In genomic region chr14:55976619-55977018, GRCh38 we compare ENCODE assay signal across 21 cellular contexts.
A peak's percentile ranks its signal among the peaks of the same experiment; 100 is the strongest.
DNase-seq lines count a peak whose midpoint lies in the region; FAIRE-seq and TF ChIP-seq lines count a peak whose summit lies in the region.
"Had no signal": no experiment of that assay in that cellular context is flagged by ENCODE, and none has a peak within 500 bp of the region (broad histone marks: within the 10 kb centered on the region; RNA-seq: fewer than 3 reads in every experiment).

No MANE protein-coding gene starts in this region.

- H3K36me3 ChIP-seq in endothelial cell of umbilical vein (ENCODE audit: control insufficient read depth in 2 of 2, extremely low read depth in 1 of 2, insufficient read depth in 2 of 2, low read length in 2 of 2): no peaks in the 10 kb centered on the region
- H3K36me3 ChIP-seq in spleen: no peaks in the 10 kb centered on the region

- POLR2A ChIA-PET in endothelial cell of umbilical vein (lab: Charles Lee): no interaction called here

- H4K20me1 ChIP-seq in endothelial cell of umbilical vein (replicated peaks; ENCODE audit: control insufficient read depth, extremely low read depth, insufficient read depth, low read length): no peaks in the 10 kb centered on the region
- H4K20me1 ChIP-seq: BLaER1 treated with 17β-estradiol and CSF1 and Interleukin-3, amounts not matched to agents 10 nM and 100 nM had no signal

- H3K4me3 ChIP-seq in endothelial cell of umbilical vein (replicated peaks in 1 of 3; ENCODE audit: insufficient read depth in 1 of 3, low read depth in 1 of 3, low read length in 3 of 3) (no peak overlapping the region), spleen (no peak overlapping the region)
- H3K4me3 ChIP-seq: BLaER1 treated with 17β-estradiol and CSF1 and Interleukin-3, amounts not matched to agents 10 nM and 100 nM; testis had no signal

- no peak overlapping the region for H2AFZ ChIP-seq in endothelial cell of umbilical vein (ENCODE audit: low read depth, low read length)

- no peaks in the 10 kb centered on the region for H3K9me3 ChIP-seq in endothelial cell of umbilical vein (replicated peaks; ENCODE audit: control insufficient read depth, insufficient read depth, low read length)
- H3K9me3 ChIP-seq in spleen: peaks cover 0 to 11% (median 8%) of the 10 kb centered on the region in 8 donors
- H3K9me3 ChIP-seq: testis had no signal

- no peak for FAIRE-seq in endothelial cell of umbilical vein (lab: Jason Lieb, UNC)
- FAIRE-seq: D721Med, kidney, TTC549 had no signal

- TF ChIP-seq CTCF in endothelial cell of umbilical vein (IDR thresholded peaks at IDR 0.05; ENCODE audit: extremely low read depth in 1 of 2, insufficient read depth in 1 of 2, low read depth in 1 of 2, low read length in 2 of 2) (no peak), spleen (IDR thresholded peaks at IDR 0.05 in 8 of 11, conservative IDR thresholded peaks at IDR 0.05 in 3 of 11) (no peak)

- 56 to 83% (median 71%) methylated on average over 3 of the region's 3 CpGs for WGBS in spleen, 5 donors

- TF ChIP-seq POLR2A in endothelial cell of umbilical vein (IDR thresholded peaks at IDR 0.05; ENCODE audit: low read depth, low read length): no peak
- no peak for TF ChIP-seq POLR2A in spleen (IDR thresholded peaks at IDR 0.05)

- no peaks in the 10 kb centered on the region for H3K9me1 ChIP-seq in endothelial cell of umbilical vein (replicated peaks; ENCODE audit: control insufficient read depth, extremely low read depth, insufficient read depth, low read length)

- intact Hi-C loops in endothelial cell of umbilical vein (cut with micrococcal nuclease): no loop called here
- intact Hi-C loops in spleen (cut with DNase I; ENCODE audit: low total_unique reads): no loop called here

- dilution Hi-C loops in endothelial cell of umbilical vein (cut with MboI; ENCODE audit: extremely low pct_ligation_motif_present, low sequenced_read_pairs): no loop called here

- H3K9ac ChIP-seq in endothelial cell of umbilical vein (replicated peaks; ENCODE audit: extremely low read depth, insufficient read depth, low read length): no peak overlapping the region
- H3K9ac ChIP-seq: BLaER1 treated with 17β-estradiol and CSF1 and Interleukin-3, amounts not matched to agents 10 nM and 100 nM had no signal

- no peak overlapping the region for H3K4me2 ChIP-seq in endothelial cell of umbilical vein (ENCODE audit: insufficient read depth, low read length)
- H3K4me2 ChIP-seq: BLaER1 treated with 17β-estradiol and CSF1 and Interleukin-3, amounts not matched to agents 10 nM and 100 nM had no signal

- CTCF ChIA-PET in endothelial cell of umbilical vein (lab: Charles Lee): no interaction called here

- H3K27ac ChIP-seq in endothelial cell of umbilical vein (ENCODE audit: insufficient read depth, low read depth, low read length) (no peak overlapping the region), spleen (peak overlapping the region in 5 of 8 donors; percentile 11 to 71 (median 59))
- H3K27ac ChIP-seq: BLaER1 treated with 17β-estradiol and CSF1 and Interleukin-3, amounts not matched to agents 10 nM and 100 nM; epithelial cell of prostate; testis had no signal

- H3K4me1 ChIP-seq in endothelial cell of umbilical vein (ENCODE audit: control insufficient read depth, extremely low read depth, insufficient read depth, low read length): no peaks in the 10 kb centered on the region
- H3K4me1 ChIP-seq in spleen: no peaks in the 10 kb centered on the region

- no TSS peak for BruUV-seq in endothelial cell of umbilical vein (replicated peaks; lab: Mats Ljungman, UMichigan)

- no peaks in the 10 kb centered on the region for H3K27me3 ChIP-seq in endothelial cell of umbilical vein (ENCODE audit: control insufficient read depth in 2 of 2, insufficient read depth in 2 of 2, low read length in 2 of 2)
- H3K27me3 ChIP-seq in spleen (replicated peaks in 1 of 7): no peaks in the 10 kb centered on the region
- H3K27me3 ChIP-seq: BLaER1 treated with 17β-estradiol and CSF1 and Interleukin-3, amounts not matched to agents 10 nM and 100 nM; testis had no signal

- DNase-seq in NCI-H748 (lab: John Stamatoyannopoulos, UW; ENCODE audit: unreplicated experiment): peak; percentile 67
- no peak for DNase-seq in NCI-H748 treated with DMSO at 0.1 percent for 48 hours (lab: John Stamatoyannopoulos, UW)
- DNase-seq in NCI-H69 (lab: John Stamatoyannopoulos, UW): peak; percentile 93
- peak; percentile 39 for DNase-seq in endothelial cell of umbilical vein (ENCODE audit: low read depth, low spot score)
- DNase-seq in spleen: no peak
- DNase-seq in AG08395 (ENCODE audit: low spot score): no peak
- DNase-seq in activated CD4-positive, alpha-beta T cell treated with anti-CD3 and anti-CD28 coated beads, Interleukin-2, amount 50 U/mL, for 1 hour: no peak
- DNase-seq in A172 (ENCODE audit: low spot score): no peak
- DNase-seq: foreskin melanocyte, IMR-90, MM.1S, naive B cell, NCI-H1694, NCI-H524, SHP77 treated with DMSO at 0.1 percent for 48 hours, testis had no signal

- no peaks in the 10 kb centered on the region for H3K79me2 ChIP-seq in endothelial cell of umbilical vein (ENCODE audit: control insufficient read depth, insufficient read depth, low read length)

TF ChIP-seq in endothelial cell of umbilical vein, 7 proteins besides CTCF, POLR2A, EP300 and RAD21:
- TF ChIP-seq JUN (IDR thresholded peaks at IDR 0.05; ENCODE audit: borderline replicate concordance, insufficient read depth, insufficient read length, low read depth): no peak
- no peak for TF ChIP-seq MYC (IDR thresholded peaks at IDR 0.05; ENCODE audit: low read depth, low read length)
- TF ChIP-seq, protein P1, sequence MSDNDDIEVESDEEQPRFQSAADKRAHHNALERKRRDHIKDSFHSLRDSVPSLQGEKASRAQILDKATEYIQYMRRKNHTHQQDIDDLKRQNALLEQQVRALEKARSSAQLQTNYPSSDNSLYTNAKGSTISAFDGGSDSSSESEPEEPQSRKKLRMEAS (IDR thresholded peaks at IDR 0.05; ENCODE audit: insufficient read depth, insufficient read length): no peak
- no peak for TF ChIP-seq POLR2AphosphoS5 (IDR thresholded peaks at IDR 0.05; ENCODE audit: insufficient read depth, low read depth, low read length)
- no peak for TF ChIP-seq FOS (IDR thresholded peaks at IDR 0.05; ENCODE audit: borderline replicate concordance, insufficient read depth, low read length)
- no peak for TF ChIP-seq EZH2 (IDR thresholded peaks at IDR 0.05; ENCODE audit: borderline replicate concordance, low read depth, low read length, severe bottlenecking)
- TF ChIP-seq GATA2 (IDR thresholded peaks at IDR 0.05; ENCODE audit: insufficient read depth, insufficient read length, low read depth, low read length): no peak

Comparison
In these comparisons a context has a peak if more than half of its experiments do, and no peak if none do; other contexts are left out.
1. DNase-seq: peak in NCI-H748 (single experiment), NCI-H69 (single experiment) and endothelial cell of umbilical vein (single experiment); none in NCI-H748 treated with DMSO at 0.1 percent for 48 hours (single experiment), spleen (single experiment), AG08395 (single experiment), activated CD4-positive, alpha-beta T cell treated with anti-CD3 and anti-CD28 coated beads, Interleukin-2, amount 50 U/mL, for 1 hour (single experiment) and A172 (single experiment).